26 cellular contexts compared by ENCODE assay signal in the genomic region with DNA sequence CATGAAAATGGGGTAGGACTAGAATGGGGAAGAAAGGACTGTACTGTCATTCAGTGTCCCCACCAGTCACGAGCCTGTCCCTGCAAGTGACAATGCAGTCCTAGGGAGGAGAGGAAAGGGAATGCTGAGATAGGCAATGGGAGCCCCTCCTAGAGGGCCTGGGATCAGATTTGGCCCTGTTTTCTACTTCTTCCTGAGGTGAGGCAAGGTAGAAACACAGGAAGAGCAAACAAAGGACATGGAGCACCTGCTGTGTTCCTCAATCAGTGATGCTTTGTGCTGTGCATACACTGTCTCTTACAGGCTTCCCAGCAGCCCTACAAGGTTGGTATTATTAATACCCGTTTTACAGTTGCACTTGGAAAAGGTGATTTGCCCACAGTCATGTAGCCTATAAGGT. TPM values are rescaled to one million over a fixed set of nuclear protein-coding genes. Genes with fewer than 3 reads are reported as not detected.
A peak's percentile ranks its signal among the peaks of the same experiment; 100 is the strongest.
DNase-seq lines count a peak whose midpoint lies in the region; ATAC-seq, FAIRE-seq and TF ChIP-seq lines count a peak whose summit lies in the region.
"Had no signal": no experiment of that assay in that cellular context is flagged by ENCODE, and none has a peak within 500 bp of the region (broad histone marks: within the 10 kb centered on the region; RNA-seq: fewer than 3 reads in every experiment).

No MANE protein-coding gene starts in this region.

- no peaks in the 10 kb centered on the region for H3K9me3 Mint-ChIP-seq in chondrocyte (ENCODE audit: low read depth)
- H3K9me3 Mint-ChIP-seq: activated CD4-positive, alpha-beta T cell treated with anti-CD3 and anti-CD28 coated beads, Interleukin-2, amount 10 ng/mL, durations not matched to agents 7 days and 5 days; activated naive CD8-positive, alpha-beta T cell treated with anti-CD3 and anti-CD28 coated beads, Interleukin-2, amount 50 U/mL, for 24 hours; activated T-helper 2 cell treated with anti-CD3 and anti-CD28 coated beads, Interferon-gamma antibody, Interleukin-2, Interleukin-4, amounts not matched to agents 10 μg/mL and 5 μg/mL and 100 μg/mL, durations not matched to agents 14 hours and 24 hours and 36 hours; nephron progenitor cell had no signal

- peaks cover 30% of the 10 kb centered on the region for H3K4me1 Mint-ChIP-seq in chondrocyte (ENCODE audit: low read depth)
- H3K4me1 Mint-ChIP-seq: activated CD4-positive, alpha-beta T cell treated with anti-CD3 and anti-CD28 coated beads, Interleukin-2, amount 10 ng/mL, durations not matched to agents 7 days and 5 days; activated naive CD8-positive, alpha-beta T cell treated with anti-CD3 and anti-CD28 coated beads, Interleukin-2, amount 50 U/mL, for 24 hours had no signal

- no peaks in the 10 kb centered on the region for H3K27me3 ChIP-seq in HUES48 (ENCODE audit: control insufficient read depth, insufficient read depth, low read length)
- H3K27me3 ChIP-seq in HepG2 (ENCODE audit: control insufficient read depth in 1 of 2, insufficient read depth in 2 of 2, low read length in 2 of 2) = no peaks in the 10 kb centered on the region
- no peaks in the 10 kb centered on the region for H3K27me3 ChIP-seq in BE2C
- H3K27me3 ChIP-seq: body of pancreas, colonic mucosa, Peyer's patch had no signal

- peak; percentile 43 for DNase-seq in NCI-H345 (lab: John Stamatoyannopoulos, UW)
- DNase-seq in NCI-H345 treated with DMSO at 0.1 percent for 48 hours (lab: John Stamatoyannopoulos, UW; ENCODE audit: unreplicated experiment) = no peak
- no peak for DNase-seq in chondrocyte (ENCODE audit: low spot score)
- DNase-seq in mesenteric fat pad (ENCODE audit: low spot score) = peak; percentile 3
- no peak for DNase-seq in UCSD-AML1 (lab: John Stamatoyannopoulos, UW; ENCODE audit: unreplicated experiment)
- DNase-seq in HepG2 (ENCODE audit: low spot score) = no peak
- DNase-seq in BE2C = no peak
- DNase-seq: activated CD4-positive, alpha-beta T cell treated with anti-CD3 and anti-CD28 coated beads, Interleukin-2, amount 10 ng/mL, durations not matched to agents 7 days and 5 days; activated CD8-positive, alpha-beta memory T cell treated with anti-CD3 and anti-CD28 coated beads, Interleukin-2, amount 50 U/mL, for 4 hours; activated naive CD8-positive, alpha-beta T cell treated with anti-CD3 and anti-CD28 coated beads, Interleukin-2, amount 50 U/mL, for 24 hours; body of pancreas; colonic mucosa; mucosa of descending colon; NCI-H1105 treated with DMSO at 0.1 percent for 48 hours; NCI-H2171 treated with DMSO at 0.1 percent for 48 hours; nephron progenitor cell; Peyer's patch; stimulated activated CD4-positive, alpha-beta T cell treated with anti-CD3 and anti-CD28 coated beads, Interleukin-15, amount 100 ng/mL, for 24 hours had no signal

- no peak overlapping the region for H3K4me2 ChIP-seq in HepG2 (ENCODE audit: low read depth, low read length)

- H3K4me1 ChIP-seq in HUES48 (ENCODE audit: control insufficient read depth, insufficient read depth, low read length) (peaks cover 12% of the 10 kb centered on the region), HepG2 (ENCODE audit: insufficient read depth, low read length) (peaks cover 21% of the 10 kb centered on the region), BE2C (no peaks in the 10 kb centered on the region)
- H3K4me1 ChIP-seq: colonic mucosa had no signal

- POLR2A ChIA-PET in HepG2 (lab: Yijun Ruan, JAX) = no interaction called here

- H3K36me3 ChIP-seq in HUES48 (ENCODE audit: control insufficient read depth, insufficient read depth, low read length) (peaks cover 57% of the 10 kb centered on the region), HepG2 (replicated peaks in 1 of 2; ENCODE audit: control insufficient read depth in 1 of 2, insufficient read depth in 2 of 2, low read length in 2 of 2) (peaks cover 5 to 35% of the 10 kb centered on the region in 2 experiments; a peak in 4 of 5 replicates), BE2C (no peaks in the 10 kb centered on the region)
- H3K36me3 ChIP-seq: colonic mucosa had no signal

- no peak for ATAC-seq in HepG2
- ATAC-seq: activated naive CD8-positive, alpha-beta T cell treated with anti-CD3 and anti-CD28 coated beads, Interleukin-2, amount 50 U/mL, for 24 hours; body of pancreas; mucosa of descending colon; sciatic nerve had no signal

- H3K27ac ChIP-seq in HUES48 (ENCODE audit: low read depth, low read length) (peak overlapping the region; percentile 64), HepG2 (ENCODE audit: extremely low read length, insufficient read depth, low read length) (no peak overlapping the region)
- H3K27ac ChIP-seq: body of pancreas, colonic mucosa, parathyroid adenoma, Peyer's patch, SK-N-MC, VCaP had no signal

- H3K79me2 ChIP-seq in HepG2 (ENCODE audit: insufficient read depth, low read length) = no peaks in the 10 kb centered on the region
- H3K79me2 ChIP-seq: parathyroid adenoma had no signal

- H3K27me3 Mint-ChIP-seq in chondrocyte (ENCODE audit: low read depth) = no peaks in the 10 kb centered on the region
- H3K27me3 Mint-ChIP-seq: activated CD4-positive, alpha-beta T cell treated with anti-CD3 and anti-CD28 coated beads, Interleukin-2, amount 10 ng/mL, durations not matched to agents 7 days and 5 days; activated naive CD8-positive, alpha-beta T cell treated with anti-CD3 and anti-CD28 coated beads, Interleukin-2, amount 50 U/mL, for 24 hours had no signal

- TF ChIP-seq EP300 in HepG2 (IDR thresholded peaks at IDR 0.05; ENCODE audit: low read depth in 2 of 2, low read length in 2 of 2) (no peak), HepG2 (CRISPR knock-in tag; IDR thresholded peaks at IDR 0.05; ENCODE audit: borderline replicate concordance) (no peak)

- H3K4me3 ChIP-seq in HUES48 (ENCODE audit: low read depth, low read length) (no peak overlapping the region), HepG2 (replicated peaks in 1 of 3; ENCODE audit: insufficient read depth in 1 of 3, low read depth in 2 of 3, low read length in 3 of 3) (no peak overlapping the region), BE2C (ENCODE audit: low read depth, low read length) (no peak overlapping the region)
- H3K4me3 ChIP-seq: body of pancreas, colonic mucosa, mucosa of descending colon, Peyer's patch, SK-N-MC had no signal

- TF ChIP-seq CTCF in chondrocyte (IDR thresholded peaks at IDR 0.05) = no peak
- TF ChIP-seq CTCF in HepG2 (CRISPR knock-in tag; IDR thresholded peaks at IDR 0.05) = no peak
- TF ChIP-seq CTCF in BE2C (IDR thresholded peaks at IDR 0.05; ENCODE audit: low read depth, low read length) = no peak

- in situ Hi-C loops in HepG2 (cut with HindIII; ENCODE audit: extremely low pct_ligation_motif_present, low pct_unique_long_range_greater_than_20kb) = no loop called here

- CTCF ChIA-PET in HepG2 (lab: Yijun Ruan, JAX; ENCODE audit: low intra/inter-chr PET ratio, low total read pairs) = no interaction called here

- no peaks in the 10 kb centered on the region for H4K20me1 ChIP-seq in HepG2 (ENCODE audit: insufficient read depth, low read length)

- H3K36me3 Mint-ChIP-seq in chondrocyte (ENCODE audit: low read depth) = peaks cover 34% of the 10 kb centered on the region

- intact Hi-C loops in HepG2 (cut with micrococcal nuclease; ENCODE audit: unreplicated experiment) = no loop called here

- BruUV-seq in HepG2 (replicated peaks; lab: Mats Ljungman, UMichigan) = no TSS peak

- no peak overlapping the region for H3K9ac ChIP-seq in HUES48 (ENCODE audit: low read depth, low read length)
- H3K9ac ChIP-seq in HepG2 (ENCODE audit: insufficient read depth, low read depth, low read length) = no peak overlapping the region
- H3K9ac ChIP-seq: parathyroid adenoma had no signal

- WGBS in HepG2 (ENCODE audit: low lambda C conversion rate) = 75% methylated on average over 2 of the region's 2 CpGs

- no peaks in the 10 kb centered on the region for H3K9me3 ChIP-seq in HUES48 (ENCODE audit: control insufficient read depth, insufficient read depth, low read length)
- H3K9me3 ChIP-seq in HepG2 (ENCODE audit: low read length) = no peaks in the 10 kb centered on the region
- no peaks in the 10 kb centered on the region for H3K9me3 ChIP-seq in BE2C
- H3K9me3 ChIP-seq: body of pancreas, colonic mucosa, mucosa of descending colon, Peyer's patch had no signal

- no peak overlapping the region for H2AFZ ChIP-seq in HepG2 (ENCODE audit: low read length)
- H2AFZ ChIP-seq: parathyroid adenoma had no signal

- peak overlapping the region; percentile 22 for H3K27ac Mint-ChIP-seq in chondrocyte (ENCODE audit: unreplicated experiment)
- H3K27ac Mint-ChIP-seq: activated CD4-positive, alpha-beta T cell treated with anti-CD3 and anti-CD28 coated beads, Interleukin-2, amount 10 ng/mL, durations not matched to agents 7 days and 5 days; activated naive CD8-positive, alpha-beta T cell treated with anti-CD3 and anti-CD28 coated beads, Interleukin-2, amount 50 U/mL, for 24 hours; activated T-helper 2 cell treated with anti-CD3 and anti-CD28 coated beads, Interferon-gamma antibody, Interleukin-2, Interleukin-4, amounts not matched to agents 10 μg/mL and 5 μg/mL and 100 μg/mL, durations not matched to agents 14 hours and 24 hours and 36 hours; nephron progenitor cell had no signal

- no peak overlapping the region for H3K4me3 Mint-ChIP-seq in chondrocyte (ENCODE audit: unreplicated experiment)
- H3K4me3 Mint-ChIP-seq: activated CD4-positive, alpha-beta T cell treated with anti-CD3 and anti-CD28 coated beads, Interleukin-2, amount 10 ng/mL, durations not matched to agents 7 days and 5 days; activated naive CD8-positive, alpha-beta T cell treated with anti-CD3 and anti-CD28 coated beads, Interleukin-2, amount 50 U/mL, for 24 hours; nephron progenitor cell had no signal

- no peak for FAIRE-seq in HepG2 (lab: Jason Lieb, UNC)
- FAIRE-seq: A204.1 had no signal

- no peak for TF ChIP-seq RAD21 in HepG2 (CRISPR knock-in tag; IDR thresholded peaks at IDR 0.05)

- TF ChIP-seq POLR2A in HepG2 (IDR thresholded peaks at IDR 0.05; ENCODE audit: insufficient read depth in 1 of 2, low read depth in 2 of 2, low read length in 2 of 2) = no peak

RNA-seq across cellular contexts. Expression of gene FABP3, which starts 6.1 kb away (rescaled TPM):
- total RNA-seq in chondrocyte = 51.8 to 83.8 TPM (median 81.4 TPM) in 3 replicates
- total RNA-seq in mesenteric fat pad = 9.1 TPM
- 0.24 and 0.46 TPM in 2 replicates for total RNA-seq in HepG2 (2016; rRNA removed; fragmentation: Illumina TruSeq; extraction: Trizol)
- not detected in 2 replicates for total RNA-seq in HepG2 (2016; cell fraction: cytosol; rRNA removed; fragmentation: Illumina TruSeq; extraction: Trizol; ENCODE audit: low read depth)
- total RNA-seq in HepG2 (2016; cell fraction: insoluble cytoplasmic fraction; rRNA removed; fragmentation: Illumina TruSeq; extraction: Trizol) = 0.17 TPM in 1 of 2 replicates, not detected in the other
- 0.40 TPM in 1 of 2 replicates, not detected in the other for total RNA-seq in HepG2 (2016; cell fraction: membrane; rRNA removed; fragmentation: Illumina TruSeq; extraction: Trizol)
- total RNA-seq in HepG2 (2016; cell fraction: nucleus; rRNA removed; fragmentation: Illumina TruSeq; extraction: Trizol) = not detected in 2 replicates
- polyA plus RNA-seq in HepG2 (2011; rRNA removed) = 0.21 and 0.37 TPM in 2 replicates
- polyA plus RNA-seq in HepG2 (2011; cell fraction: cytosol; rRNA removed) = 0.28 and 0.64 TPM in 2 replicates
- polyA plus RNA-seq in HepG2 (2011; cell fraction: nucleus; rRNA removed) = 0.38 TPM in 1 of 2 replicates, not detected in the other
- 0.45 TPM in 1 of 2 replicates, not detected in the other for polyA plus RNA-seq in HepG2 (2012)
- polyA plus RNA-seq in HepG2 (2016; cell fraction: cytosol; fragmentation: Illumina TruSeq; extraction: Trizol; ENCODE audit: low read depth) = not detected in 2 replicates
- polyA plus RNA-seq in HepG2 (2016; cell fraction: insoluble cytoplasmic fraction; fragmentation: Illumina TruSeq; extraction: Trizol; ENCODE audit: low read depth) = not detected in 2 replicates
- polyA plus RNA-seq in HepG2 (2016; cell fraction: membrane; fragmentation: Illumina TruSeq; extraction: Trizol; ENCODE audit: low read depth) = 0.43 TPM in 1 of 2 replicates, not detected in the other
- polyA plus RNA-seq in HepG2 (2016; cell fraction: nucleus; fragmentation: Illumina TruSeq; extraction: Trizol; ENCODE audit: insufficient read depth, low read depth) = not detected in 2 replicates
- 0.82 and 10.2 TPM in 2 replicates for polyA minus RNA-seq in HepG2 (2011; rRNA and poly(A)+ RNA removed; ENCODE audit: low replicate concordance)
- not detected in 2 replicates for polyA minus RNA-seq in HepG2 (2011; cell fraction: cytosol; rRNA and poly(A)+ RNA removed)
- polyA minus RNA-seq in HepG2 (2011; cell fraction: nucleus; rRNA and poly(A)+ RNA removed) = not detected in 2 replicates
- polyA plus RNA-seq in BE2C (2012; ENCODE audit: insufficient read depth, insufficient read length, low read depth) = 9.3 TPM
- total RNA-seq: activated CD4-positive, alpha-beta T cell treated with anti-CD3 and anti-CD28 coated beads, Interleukin-2, amount 10 ng/mL, durations not matched to agents 7 days and 5 days; activated T-helper 2 cell treated with anti-CD3 and anti-CD28 coated beads, Interferon-gamma antibody, Interleukin-2, Interleukin-4, amounts not matched to agents 10 μg/mL and 5 μg/mL and 100 μg/mL, durations not matched to agents 14 hours and 24 hours and 36 hours; T-helper 2 cell treated with Interferon-gamma antibody and Interleukin-4, amounts not matched to agents 100 ng/mL and 5 ng/mL, for 36 hours had no signal

RNA-seq across cellular contexts. Expression of gene SERINC2, which starts 46.2 kb away (rescaled TPM):
- total RNA-seq in chondrocyte = 9.1 to 19.8 TPM (median 19.1 TPM) in 3 replicates
- 10.0 TPM for total RNA-seq in mesenteric fat pad
- total RNA-seq in HepG2 (2016; rRNA removed; fragmentation: Illumina TruSeq; extraction: Trizol) = 3.0 and 4.8 TPM in 2 replicates
- 9.1 and 12.6 TPM in 2 replicates for total RNA-seq in HepG2 (2016; cell fraction: cytosol; rRNA removed; fragmentation: Illumina TruSeq; extraction: Trizol; ENCODE audit: low read depth)
- total RNA-seq in HepG2 (2016; cell fraction: insoluble cytoplasmic fraction; rRNA removed; fragmentation: Illumina TruSeq; extraction: Trizol) = 2.2 and 4.5 TPM in 2 replicates
- total RNA-seq in HepG2 (2016; cell fraction: membrane; rRNA removed; fragmentation: Illumina TruSeq; extraction: Trizol) = 12.8 and 17.7 TPM in 2 replicates
- total RNA-seq in HepG2 (2016; cell fraction: nucleus; rRNA removed; fragmentation: Illumina TruSeq; extraction: Trizol) = 4.1 and 4.4 TPM in 2 replicates
- 126 and 165 TPM in 2 replicates for polyA plus RNA-seq in HepG2 (2011; rRNA removed)
- 143 and 167 TPM in 2 replicates for polyA plus RNA-seq in HepG2 (2011; cell fraction: cytosol; rRNA removed)
- 209 and 229 TPM in 2 replicates for polyA plus RNA-seq in HepG2 (2011; cell fraction: nucleus; rRNA removed)
- polyA plus RNA-seq in HepG2 (2012) = 90.5 and 102 TPM in 2 replicates
- polyA plus RNA-seq in HepG2 (2016; cell fraction: cytosol; fragmentation: Illumina TruSeq; extraction: Trizol; ENCODE audit: low read depth) = 28.9 and 29.6 TPM in 2 replicates
- 6.0 and 7.0 TPM in 2 replicates for polyA plus RNA-seq in HepG2 (2016; cell fraction: insoluble cytoplasmic fraction; fragmentation: Illumina TruSeq; extraction: Trizol; ENCODE audit: low read depth)
- 31.1 and 34.7 TPM in 2 replicates for polyA plus RNA-seq in HepG2 (2016; cell fraction: membrane; fragmentation: Illumina TruSeq; extraction: Trizol; ENCODE audit: low read depth)
- 13.8 and 14.5 TPM in 2 replicates for polyA plus RNA-seq in HepG2 (2016; cell fraction: nucleus; fragmentation: Illumina TruSeq; extraction: Trizol; ENCODE audit: insufficient read depth, low read depth)
- 18.6 and 182 TPM in 2 replicates for polyA minus RNA-seq in HepG2 (2011; rRNA and poly(A)+ RNA removed; ENCODE audit: low replicate concordance)
- 50.9 and 52.1 TPM in 2 replicates for polyA minus RNA-seq in HepG2 (2011; cell fraction: cytosol; rRNA and poly(A)+ RNA removed)
- polyA minus RNA-seq in HepG2 (2011; cell fraction: nucleus; rRNA and poly(A)+ RNA removed) = 32.4 and 36.7 TPM in 2 replicates
- 2.3 TPM for polyA plus RNA-seq in BE2C (2012; ENCODE audit: insufficient read depth, insufficient read length, low read depth)
- total RNA-seq: T-helper 2 cell treated with Interferon-gamma antibody and Interleukin-4, amounts not matched to agents 100 ng/mL and 5 ng/mL, for 36 hours had no signal

Comparison
In these comparisons a context has a peak if more than half of its experiments do, and no peak if none do; other contexts are left out.
1. DNase-seq: peak in NCI-H345 (single experiment) and mesenteric fat pad (single experiment); none in NCI-H345 treated with DMSO at 0.1 percent for 48 hours (single experiment), chondrocyte (single experiment), UCSD-AML1 (single experiment), HepG2 (single experiment) and BE2C (single experiment).